ENCODE assay signal across 8 cellular contexts in genomic region chr1:85259866-85260345, GRCh38. TPM values are rescaled to one million over a fixed set of nuclear protein-coding genes. Genes with fewer than 3 reads are reported as not detected.
DNase-seq lines count a peak whose midpoint lies in the region; ATAC-seq and TF ChIP-seq lines count a peak whose summit lies in the region.

No MANE protein-coding gene starts in this region.

- no peak for TF ChIP-seq CTCF in right atrium auricular region (IDR thresholded peaks at IDR 0.05)

- no peaks in the 10 kb centered on the region for H3K9me3 ChIP-seq in right atrium auricular region

- intact Hi-C loops in activated T-helper 1 cell treated with anti-CD3 and anti-CD28 coated beads, Interleukin-12 subunit alpha, Interleukin-12 subunit beta, Interleukin-2, Interleukin-4 antibody, amounts not matched to agents 30 ng/mL and 10 ng/mL and 1 ng/mL, durations not matched to agents 14 hours and 24 hours and 36 hours (cut with micrococcal nuclease), result loop anchor here (1.0 to 10.0 kb wide), 14 partner anchors 16 to 1113 kb away; partner anchors contain the start of genes BCL10, SSX2IP, SYDE2 and ZNHIT6

- peak overlapping the region; percentile 86 to 87 for H3K4me3 ChIP-seq in right atrium auricular region

- H3K27me3 Mint-ChIP-seq in T-helper 1 cell treated with Interleukin-12 subunit alpha and Interleukin-12 subunit beta and Interleukin-4 antibody, amounts not matched to agents 30 μg/mL and 1 μg/mL, for 36 hours (ENCODE audit: low read depth), result no peaks in the 10 kb centered on the region
- H3K27me3 Mint-ChIP-seq in activated T-helper 1 cell treated with anti-CD3 and anti-CD28 coated beads, Interleukin-12 subunit alpha, Interleukin-12 subunit beta, Interleukin-2, Interleukin-4 antibody, amounts not matched to agents 30 ng/mL and 10 ng/mL and 1 ng/mL, durations not matched to agents 14 hours and 24 hours and 36 hours (ENCODE audit: insufficient read depth), result no peaks in the 10 kb centered on the region

- H3K4me1 Mint-ChIP-seq in T-helper 1 cell treated with Interleukin-12 subunit alpha and Interleukin-12 subunit beta and Interleukin-4 antibody, amounts not matched to agents 30 μg/mL and 1 μg/mL, for 36 hours (ENCODE audit: low read depth), result peaks cover 30% of the 10 kb centered on the region
- H3K4me1 Mint-ChIP-seq in activated T-helper 1 cell treated with anti-CD3 and anti-CD28 coated beads, Interleukin-12 subunit alpha, Interleukin-12 subunit beta, Interleukin-2, Interleukin-4 antibody, amounts not matched to agents 30 ng/mL and 10 ng/mL and 1 ng/mL, durations not matched to agents 14 hours and 24 hours and 36 hours (ENCODE audit: low read depth), result peaks cover 41% of the 10 kb centered on the region
- peaks cover 34% of the 10 kb centered on the region for H3K4me1 Mint-ChIP-seq in stimulated activated effector memory CD8-positive, alpha-beta T cell treated with anti-CD3 and anti-CD28 coated beads, Interleukin-12 subunit alpha, Interleukin-12 subunit beta, amount 100 ng/mL, for 72 hours

- peak overlapping the region; percentile 96 for H3K4me3 Mint-ChIP-seq in T-helper 1 cell treated with Interleukin-12 subunit alpha and Interleukin-12 subunit beta and Interleukin-4 antibody, amounts not matched to agents 30 μg/mL and 1 μg/mL, for 36 hours
- H3K4me3 Mint-ChIP-seq in activated T-helper 1 cell treated with anti-CD3 and anti-CD28 coated beads, Interleukin-12 subunit alpha, Interleukin-12 subunit beta, Interleukin-2, Interleukin-4 antibody, amounts not matched to agents 30 ng/mL and 10 ng/mL and 1 ng/mL, durations not matched to agents 14 hours and 24 hours and 36 hours, result peak overlapping the region; percentile 96
- peak overlapping the region; percentile 92 for H3K4me3 Mint-ChIP-seq in stimulated activated effector memory CD8-positive, alpha-beta T cell treated with anti-CD3 and anti-CD28 coated beads, Interleukin-12 subunit alpha, Interleukin-12 subunit beta, amount 100 ng/mL, for 72 hours

- no peaks in the 10 kb centered on the region for H3K9me3 Mint-ChIP-seq in T-helper 1 cell treated with Interleukin-12 subunit alpha and Interleukin-12 subunit beta and Interleukin-4 antibody, amounts not matched to agents 30 μg/mL and 1 μg/mL, for 36 hours
- peaks cover 7% of the 10 kb centered on the region for H3K9me3 Mint-ChIP-seq in activated T-helper 1 cell treated with anti-CD3 and anti-CD28 coated beads, Interleukin-12 subunit alpha, Interleukin-12 subunit beta, Interleukin-2, Interleukin-4 antibody, amounts not matched to agents 30 ng/mL and 10 ng/mL and 1 ng/mL, durations not matched to agents 14 hours and 24 hours and 36 hours
- no peaks in the 10 kb centered on the region for H3K9me3 Mint-ChIP-seq in stimulated activated effector memory CD8-positive, alpha-beta T cell treated with anti-CD3 and anti-CD28 coated beads, Interleukin-12 subunit alpha, Interleukin-12 subunit beta, amount 100 ng/mL, for 72 hours

- DNase-seq in T-helper 1 cell (no peak), right atrium auricular region (ENCODE audit: low spot score) (peak; percentile 69)
- DNase-seq in activated T-helper 1 cell treated with anti-CD3 and anti-CD28 coated beads, Interleukin-12 subunit alpha, Interleukin-12 subunit beta, Interleukin-2, Interleukin-4 antibody, amounts not matched to agents 30 ng/mL and 10 ng/mL and 1 ng/mL, durations not matched to agents 14 hours and 24 hours and 36 hours (ENCODE audit: low spot score), result no peak
- no peak for DNase-seq in stimulated activated effector memory CD8-positive, alpha-beta T cell treated with anti-CD3 and anti-CD28 coated beads, Interleukin-12 subunit alpha, Interleukin-12 subunit beta, amount 100 ng/mL, for 72 hours (ENCODE audit: low spot score in 2 of 2)

- no peak for ATAC-seq in stimulated activated effector memory CD8-positive, alpha-beta T cell treated with anti-CD3 and anti-CD28 coated beads, Interleukin-12 subunit alpha, Interleukin-12 subunit beta, amount 100 ng/mL, for 72 hours
- ATAC-seq in GM21423 (IDR thresholded peaks at IDR 0.05; ENCODE audit: unreplicated experiment), result no peak
- ATAC-seq in HG03442 (IDR thresholded peaks at IDR 0.05; ENCODE audit: unreplicated experiment), result no peak
- ATAC-seq in GM21528 (IDR thresholded peaks at IDR 0.05; ENCODE audit: low FRiP score, unreplicated experiment), result no peak

- peak overlapping the region; percentile 83 to 85 for H3K27ac ChIP-seq in right atrium auricular region

- peak overlapping the region; percentile 69 for H3K27ac Mint-ChIP-seq in T-helper 1 cell treated with Interleukin-12 subunit alpha and Interleukin-12 subunit beta and Interleukin-4 antibody, amounts not matched to agents 30 μg/mL and 1 μg/mL, for 36 hours
- peak overlapping the region; percentile 74 for H3K27ac Mint-ChIP-seq in activated T-helper 1 cell treated with anti-CD3 and anti-CD28 coated beads, Interleukin-12 subunit alpha, Interleukin-12 subunit beta, Interleukin-2, Interleukin-4 antibody, amounts not matched to agents 30 ng/mL and 10 ng/mL and 1 ng/mL, durations not matched to agents 14 hours and 24 hours and 36 hours
- peak overlapping the region; percentile 97 for H3K27ac Mint-ChIP-seq in stimulated activated effector memory CD8-positive, alpha-beta T cell treated with anti-CD3 and anti-CD28 coated beads, Interleukin-12 subunit alpha, Interleukin-12 subunit beta, amount 100 ng/mL, for 72 hours

- H3K36me3 Mint-ChIP-seq in T-helper 1 cell treated with Interleukin-12 subunit alpha and Interleukin-12 subunit beta and Interleukin-4 antibody, amounts not matched to agents 30 μg/mL and 1 μg/mL, for 36 hours (ENCODE audit: low read depth), result peaks cover 36% of the 10 kb centered on the region
- H3K36me3 Mint-ChIP-seq in activated T-helper 1 cell treated with anti-CD3 and anti-CD28 coated beads, Interleukin-12 subunit alpha, Interleukin-12 subunit beta, Interleukin-2, Interleukin-4 antibody, amounts not matched to agents 30 ng/mL and 10 ng/mL and 1 ng/mL, durations not matched to agents 14 hours and 24 hours and 36 hours (ENCODE audit: low read depth), result peaks cover 40% of the 10 kb centered on the region
- peaks cover 65% of the 10 kb centered on the region for H3K36me3 Mint-ChIP-seq in stimulated activated effector memory CD8-positive, alpha-beta T cell treated with anti-CD3 and anti-CD28 coated beads, Interleukin-12 subunit alpha, Interleukin-12 subunit beta, amount 100 ng/mL, for 72 hours

- H3K36me3 ChIP-seq in right atrium auricular region, result peaks cover 11% of the 10 kb centered on the region

- no peaks in the 10 kb centered on the region for H3K27me3 ChIP-seq in right atrium auricular region

- H3K4me1 ChIP-seq in right atrium auricular region, result peaks cover 0 to 27% of the 10 kb centered on the region in 2 donors

RNA-seq across cellular contexts. Expression of gene C1orf52, which starts 0.4 kb away (rescaled TPM):
- 30.9 and 31.6 TPM in 2 replicates for total RNA-seq in activated T-helper 1 cell treated with anti-CD3 and anti-CD28 coated beads, Interleukin-12 subunit alpha, Interleukin-12 subunit beta, Interleukin-2, Interleukin-4 antibody, amounts not matched to agents 30 ng/mL and 10 ng/mL and 1 ng/mL, durations not matched to agents 14 hours and 24 hours and 36 hours
- total RNA-seq in right atrium auricular region, result 1 to 10 TPM; 7.5 to 8.6 TPM

RNA-seq across cellular contexts. Expression of gene BCL10, which starts 16.5 kb away (rescaled TPM):
- total RNA-seq in activated T-helper 1 cell treated with anti-CD3 and anti-CD28 coated beads, Interleukin-12 subunit alpha, Interleukin-12 subunit beta, Interleukin-2, Interleukin-4 antibody, amounts not matched to agents 30 ng/mL and 10 ng/mL and 1 ng/mL, durations not matched to agents 14 hours and 24 hours and 36 hours, result 25.1 and 28.8 TPM in 2 replicates
- total RNA-seq in right atrium auricular region, result 1 to 10 TPM; 7.5 to 8.0 TPM

RNA-seq across cellular contexts. Expression of gene SYDE2, which starts 59.1 kb away (rescaled TPM):
- total RNA-seq in activated T-helper 1 cell treated with anti-CD3 and anti-CD28 coated beads, Interleukin-12 subunit alpha, Interleukin-12 subunit beta, Interleukin-2, Interleukin-4 antibody, amounts not matched to agents 30 ng/mL and 10 ng/mL and 1 ng/mL, durations not matched to agents 14 hours and 24 hours and 36 hours, result 0.76 and 0.83 TPM in 2 replicates
- 10 to 100 TPM; 15.4 to 21.8 TPM for total RNA-seq in right atrium auricular region
